ENCODE assay signal across 1 cellular context in the genomic region with DNA sequence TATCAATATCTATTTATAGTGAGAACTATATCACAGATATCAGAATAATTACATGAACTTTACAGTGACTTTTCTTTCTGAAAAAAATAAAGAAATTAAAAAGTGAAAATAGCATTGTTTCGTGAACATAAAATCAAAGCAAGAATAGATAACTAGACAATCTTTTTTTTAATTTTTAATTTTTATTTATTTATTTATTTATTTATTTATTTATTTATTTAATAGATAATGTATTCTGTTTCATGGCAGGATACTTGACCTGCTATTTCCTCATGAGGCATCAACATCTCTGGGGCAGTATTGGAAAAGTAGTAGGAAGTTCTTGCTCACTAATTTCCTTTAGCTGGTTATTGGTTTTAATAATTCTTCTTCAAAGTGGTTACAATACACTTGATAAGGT.
A peak's percentile ranks its signal among the peaks of the same experiment; 100 is the strongest.
TF ChIP-seq lines count a peak whose summit lies in the region.

No MANE protein-coding gene starts in this region.

TF ChIP-seq in HEK293, 187 proteins besides CTCF, POLR2A, EP300 and RAD21 (continued from another document and continues in another):
- TF ChIP-seq, protein P1, sequence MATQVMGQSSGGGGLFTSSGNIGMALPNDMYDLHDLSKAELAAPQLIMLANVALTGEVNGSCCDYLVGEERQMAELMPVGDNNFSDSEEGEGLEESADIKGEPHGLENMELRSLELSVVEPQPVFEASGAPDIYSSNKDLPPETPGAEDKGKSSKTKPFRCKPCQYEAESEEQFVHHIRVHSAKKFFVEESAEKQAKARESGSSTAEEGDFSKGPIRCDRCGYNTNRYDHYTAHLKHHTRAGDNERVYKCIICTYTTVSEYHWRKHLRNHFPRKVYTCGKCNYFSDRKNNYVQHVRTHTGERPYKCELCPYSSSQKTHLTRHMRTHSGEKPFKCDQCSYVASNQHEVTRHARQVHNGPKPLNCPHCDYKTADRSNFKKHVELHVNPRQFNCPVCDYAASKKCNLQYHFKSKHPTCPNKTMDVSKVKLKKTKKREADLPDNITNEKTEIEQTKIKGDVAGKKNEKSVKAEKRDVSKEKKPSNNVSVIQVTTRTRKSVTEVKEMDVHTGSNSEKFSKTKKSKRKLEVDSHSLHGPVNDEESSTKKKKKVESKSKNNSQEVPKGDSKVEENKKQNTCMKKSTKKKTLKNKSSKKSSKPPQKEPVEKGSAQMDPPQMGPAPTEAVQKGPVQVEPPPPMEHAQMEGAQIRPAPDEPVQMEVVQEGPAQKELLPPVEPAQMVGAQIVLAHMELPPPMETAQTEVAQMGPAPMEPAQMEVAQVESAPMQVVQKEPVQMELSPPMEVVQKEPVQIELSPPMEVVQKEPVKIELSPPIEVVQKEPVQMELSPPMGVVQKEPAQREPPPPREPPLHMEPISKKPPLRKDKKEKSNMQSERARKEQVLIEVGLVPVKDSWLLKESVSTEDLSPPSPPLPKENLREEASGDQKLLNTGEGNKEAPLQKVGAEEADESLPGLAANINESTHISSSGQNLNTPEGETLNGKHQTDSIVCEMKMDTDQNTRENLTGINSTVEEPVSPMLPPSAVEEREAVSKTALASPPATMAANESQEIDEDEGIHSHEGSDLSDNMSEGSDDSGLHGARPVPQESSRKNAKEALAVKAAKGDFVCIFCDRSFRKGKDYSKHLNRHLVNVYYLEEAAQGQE (tag by site-specific recombination; IDR thresholded peaks at IDR 0.05) = no peak
- no peak for TF ChIP-seq ZNF707 (tag by site-specific recombination; IDR thresholded peaks at IDR 0.05)
- no peak for TF ChIP-seq ZNF274 (IDR thresholded peaks at IDR 0.05; ENCODE audit: low read length)
- TF ChIP-seq ZNF274 (tag by site-specific recombination; IDR thresholded peaks at IDR 0.05; ENCODE audit: borderline replicate concordance) = no peak
- TF ChIP-seq, protein P2, sequence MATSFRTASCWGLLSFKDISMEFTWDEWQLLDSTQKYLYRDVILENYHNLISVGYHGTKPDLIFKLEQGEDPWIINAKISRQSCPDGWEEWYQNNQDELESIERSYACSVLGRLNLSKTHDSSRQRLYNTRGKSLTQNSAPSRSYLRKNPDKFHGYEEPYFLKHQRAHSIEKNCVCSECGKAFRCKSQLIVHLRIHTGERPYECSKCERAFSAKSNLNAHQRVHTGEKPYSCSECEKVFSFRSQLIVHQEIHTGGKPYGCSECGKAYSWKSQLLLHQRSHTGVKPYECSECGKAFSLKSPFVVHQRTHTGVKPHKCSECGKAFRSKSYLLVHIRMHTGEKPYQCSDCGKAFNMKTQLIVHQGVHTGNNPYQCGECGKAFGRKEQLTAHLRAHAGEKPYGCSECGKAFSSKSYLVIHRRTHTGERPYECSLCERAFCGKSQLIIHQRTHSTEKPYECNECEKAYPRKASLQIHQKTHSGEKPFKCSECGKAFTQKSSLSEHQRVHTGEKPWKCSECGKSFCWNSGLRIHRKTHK (tag by site-specific recombination; IDR thresholded peaks at IDR 0.05) = no peak
- TF ChIP-seq ZNF140 (tag by site-specific recombination; IDR thresholded peaks at IDR 0.05) = peak; percentile 23; the same call in 1 of the 2 replicates
- TF ChIP-seq, protein P3, sequence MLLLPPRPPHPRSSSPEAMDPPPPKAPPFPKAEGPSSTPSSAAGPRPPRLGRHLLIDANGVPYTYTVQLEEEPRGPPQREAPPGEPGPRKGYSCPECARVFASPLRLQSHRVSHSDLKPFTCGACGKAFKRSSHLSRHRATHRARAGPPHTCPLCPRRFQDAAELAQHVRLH (tag by site-specific recombination; IDR thresholded peaks at IDR 0.05) = no peak
- TF ChIP-seq ZNF426 (tag by site-specific recombination; IDR thresholded peaks at IDR 0.05) = peak; percentile 59
- peak; percentile 20; the same call in 1 of the 2 replicates for TF ChIP-seq ZBTB8A (tag by site-specific recombination; IDR thresholded peaks at IDR 0.05)
- TF ChIP-seq ZNF311 (tag by site-specific recombination; IDR thresholded peaks at IDR 0.05; ENCODE audit: borderline replicate concordance) = no peak
- TF ChIP-seq, protein P4, sequence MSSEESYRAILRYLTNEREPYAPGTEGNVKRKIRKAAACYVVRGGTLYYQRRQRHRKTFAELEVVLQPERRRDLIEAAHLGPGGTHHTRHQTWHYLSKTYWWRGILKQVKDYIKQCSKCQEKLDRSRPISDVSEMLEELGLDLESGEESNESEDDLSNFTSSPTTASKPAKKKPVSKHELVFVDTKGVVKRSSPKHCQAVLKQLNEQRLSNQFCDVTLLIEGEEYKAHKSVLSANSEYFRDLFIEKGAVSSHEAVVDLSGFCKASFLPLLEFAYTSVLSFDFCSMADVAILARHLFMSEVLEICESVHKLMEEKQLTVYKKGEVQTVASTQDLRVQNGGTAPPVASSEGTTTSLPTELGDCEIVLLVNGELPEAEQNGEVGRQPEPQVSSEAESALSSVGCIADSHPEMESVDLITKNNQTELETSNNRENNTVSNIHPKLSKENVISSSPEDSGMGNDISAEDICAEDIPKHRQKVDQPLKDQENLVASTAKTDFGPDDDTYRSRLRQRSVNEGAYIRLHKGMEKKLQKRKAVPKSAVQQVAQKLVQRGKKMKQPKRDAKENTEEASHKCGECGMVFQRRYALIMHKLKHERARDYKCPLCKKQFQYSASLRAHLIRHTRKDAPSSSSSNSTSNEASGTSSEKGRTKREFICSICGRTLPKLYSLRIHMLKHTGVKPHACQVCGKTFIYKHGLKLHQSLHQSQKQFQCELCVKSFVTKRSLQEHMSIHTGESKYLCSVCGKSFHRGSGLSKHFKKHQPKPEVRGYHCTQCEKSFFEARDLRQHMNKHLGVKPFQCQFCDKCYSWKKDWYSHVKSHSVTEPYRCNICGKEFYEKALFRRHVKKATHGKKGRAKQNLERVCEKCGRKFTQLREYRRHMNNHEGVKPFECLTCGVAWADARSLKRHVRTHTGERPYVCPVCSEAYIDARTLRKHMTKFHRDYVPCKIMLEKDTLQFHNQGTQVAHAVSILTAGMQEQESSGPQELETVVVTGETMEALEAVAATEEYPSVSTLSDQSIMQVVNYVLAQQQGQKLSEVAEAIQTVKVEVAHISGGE (tag by site-specific recombination; conservative IDR thresholded peaks at IDR 0.05; ENCODE audit: low read depth) = peak; percentile 47; the same call in 1 of the 2 replicates
- TF ChIP-seq ZNF600 (tag by site-specific recombination; IDR thresholded peaks at IDR 0.05) = no peak
- no peak for TF ChIP-seq ZBTB20 (tag by site-specific recombination; IDR thresholded peaks at IDR 0.05)
- TF ChIP-seq, protein P5, sequence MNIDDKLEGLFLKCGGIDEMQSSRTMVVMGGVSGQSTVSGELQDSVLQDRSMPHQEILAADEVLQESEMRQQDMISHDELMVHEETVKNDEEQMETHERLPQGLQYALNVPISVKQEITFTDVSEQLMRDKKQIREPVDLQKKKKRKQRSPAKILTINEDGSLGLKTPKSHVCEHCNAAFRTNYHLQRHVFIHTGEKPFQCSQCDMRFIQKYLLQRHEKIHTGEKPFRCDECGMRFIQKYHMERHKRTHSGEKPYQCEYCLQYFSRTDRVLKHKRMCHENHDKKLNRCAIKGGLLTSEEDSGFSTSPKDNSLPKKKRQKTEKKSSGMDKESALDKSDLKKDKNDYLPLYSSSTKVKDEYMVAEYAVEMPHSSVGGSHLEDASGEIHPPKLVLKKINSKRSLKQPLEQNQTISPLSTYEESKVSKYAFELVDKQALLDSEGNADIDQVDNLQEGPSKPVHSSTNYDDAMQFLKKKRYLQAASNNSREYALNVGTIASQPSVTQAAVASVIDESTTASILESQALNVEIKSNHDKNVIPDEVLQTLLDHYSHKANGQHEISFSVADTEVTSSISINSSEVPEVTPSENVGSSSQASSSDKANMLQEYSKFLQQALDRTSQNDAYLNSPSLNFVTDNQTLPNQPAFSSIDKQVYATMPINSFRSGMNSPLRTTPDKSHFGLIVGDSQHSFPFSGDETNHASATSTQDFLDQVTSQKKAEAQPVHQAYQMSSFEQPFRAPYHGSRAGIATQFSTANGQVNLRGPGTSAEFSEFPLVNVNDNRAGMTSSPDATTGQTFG (tag by site-specific recombination; IDR thresholded peaks at IDR 0.05; ENCODE audit: borderline replicate concordance) = no peak
- no peak for TF ChIP-seq GLIS1 (tag by site-specific recombination; IDR thresholded peaks at IDR 0.05)
- TF ChIP-seq, protein P6, sequence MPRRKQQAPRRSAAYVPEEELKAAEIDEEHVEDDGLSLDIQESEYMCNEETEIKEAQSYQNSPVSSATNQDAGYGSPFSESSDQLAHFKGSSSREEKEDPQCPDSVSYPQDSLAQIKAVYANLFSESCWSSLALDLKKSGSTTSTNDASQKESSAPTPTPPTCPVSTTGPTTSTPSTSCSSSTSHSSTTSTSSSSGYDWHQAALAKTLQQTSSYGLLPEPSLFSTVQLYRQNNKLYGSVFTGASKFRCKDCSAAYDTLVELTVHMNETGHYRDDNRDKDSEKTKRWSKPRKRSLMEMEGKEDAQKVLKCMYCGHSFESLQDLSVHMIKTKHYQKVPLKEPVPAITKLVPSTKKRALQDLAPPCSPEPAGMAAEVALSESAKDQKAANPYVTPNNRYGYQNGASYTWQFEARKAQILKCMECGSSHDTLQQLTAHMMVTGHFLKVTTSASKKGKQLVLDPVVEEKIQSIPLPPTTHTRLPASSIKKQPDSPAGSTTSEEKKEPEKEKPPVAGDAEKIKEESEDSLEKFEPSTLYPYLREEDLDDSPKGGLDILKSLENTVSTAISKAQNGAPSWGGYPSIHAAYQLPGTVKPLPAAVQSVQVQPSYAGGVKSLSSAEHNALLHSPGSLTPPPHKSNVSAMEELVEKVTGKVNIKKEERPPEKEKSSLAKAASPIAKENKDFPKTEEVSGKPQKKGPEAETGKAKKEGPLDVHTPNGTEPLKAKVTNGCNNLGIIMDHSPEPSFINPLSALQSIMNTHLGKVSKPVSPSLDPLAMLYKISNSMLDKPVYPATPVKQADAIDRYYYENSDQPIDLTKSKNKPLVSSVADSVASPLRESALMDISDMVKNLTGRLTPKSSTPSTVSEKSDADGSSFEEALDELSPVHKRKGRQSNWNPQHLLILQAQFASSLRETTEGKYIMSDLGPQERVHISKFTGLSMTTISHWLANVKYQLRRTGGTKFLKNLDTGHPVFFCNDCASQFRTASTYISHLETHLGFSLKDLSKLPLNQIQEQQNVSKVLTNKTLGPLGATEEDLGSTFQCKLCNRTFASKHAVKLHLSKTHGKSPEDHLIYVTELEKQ (tag by site-specific recombination; IDR thresholded peaks at IDR 0.05; ENCODE audit: borderline replicate concordance) = no peak
- no peak for TF ChIP-seq ZNF48 (tag by site-specific recombination; IDR thresholded peaks at IDR 0.05)
- TF ChIP-seq, protein P7, sequence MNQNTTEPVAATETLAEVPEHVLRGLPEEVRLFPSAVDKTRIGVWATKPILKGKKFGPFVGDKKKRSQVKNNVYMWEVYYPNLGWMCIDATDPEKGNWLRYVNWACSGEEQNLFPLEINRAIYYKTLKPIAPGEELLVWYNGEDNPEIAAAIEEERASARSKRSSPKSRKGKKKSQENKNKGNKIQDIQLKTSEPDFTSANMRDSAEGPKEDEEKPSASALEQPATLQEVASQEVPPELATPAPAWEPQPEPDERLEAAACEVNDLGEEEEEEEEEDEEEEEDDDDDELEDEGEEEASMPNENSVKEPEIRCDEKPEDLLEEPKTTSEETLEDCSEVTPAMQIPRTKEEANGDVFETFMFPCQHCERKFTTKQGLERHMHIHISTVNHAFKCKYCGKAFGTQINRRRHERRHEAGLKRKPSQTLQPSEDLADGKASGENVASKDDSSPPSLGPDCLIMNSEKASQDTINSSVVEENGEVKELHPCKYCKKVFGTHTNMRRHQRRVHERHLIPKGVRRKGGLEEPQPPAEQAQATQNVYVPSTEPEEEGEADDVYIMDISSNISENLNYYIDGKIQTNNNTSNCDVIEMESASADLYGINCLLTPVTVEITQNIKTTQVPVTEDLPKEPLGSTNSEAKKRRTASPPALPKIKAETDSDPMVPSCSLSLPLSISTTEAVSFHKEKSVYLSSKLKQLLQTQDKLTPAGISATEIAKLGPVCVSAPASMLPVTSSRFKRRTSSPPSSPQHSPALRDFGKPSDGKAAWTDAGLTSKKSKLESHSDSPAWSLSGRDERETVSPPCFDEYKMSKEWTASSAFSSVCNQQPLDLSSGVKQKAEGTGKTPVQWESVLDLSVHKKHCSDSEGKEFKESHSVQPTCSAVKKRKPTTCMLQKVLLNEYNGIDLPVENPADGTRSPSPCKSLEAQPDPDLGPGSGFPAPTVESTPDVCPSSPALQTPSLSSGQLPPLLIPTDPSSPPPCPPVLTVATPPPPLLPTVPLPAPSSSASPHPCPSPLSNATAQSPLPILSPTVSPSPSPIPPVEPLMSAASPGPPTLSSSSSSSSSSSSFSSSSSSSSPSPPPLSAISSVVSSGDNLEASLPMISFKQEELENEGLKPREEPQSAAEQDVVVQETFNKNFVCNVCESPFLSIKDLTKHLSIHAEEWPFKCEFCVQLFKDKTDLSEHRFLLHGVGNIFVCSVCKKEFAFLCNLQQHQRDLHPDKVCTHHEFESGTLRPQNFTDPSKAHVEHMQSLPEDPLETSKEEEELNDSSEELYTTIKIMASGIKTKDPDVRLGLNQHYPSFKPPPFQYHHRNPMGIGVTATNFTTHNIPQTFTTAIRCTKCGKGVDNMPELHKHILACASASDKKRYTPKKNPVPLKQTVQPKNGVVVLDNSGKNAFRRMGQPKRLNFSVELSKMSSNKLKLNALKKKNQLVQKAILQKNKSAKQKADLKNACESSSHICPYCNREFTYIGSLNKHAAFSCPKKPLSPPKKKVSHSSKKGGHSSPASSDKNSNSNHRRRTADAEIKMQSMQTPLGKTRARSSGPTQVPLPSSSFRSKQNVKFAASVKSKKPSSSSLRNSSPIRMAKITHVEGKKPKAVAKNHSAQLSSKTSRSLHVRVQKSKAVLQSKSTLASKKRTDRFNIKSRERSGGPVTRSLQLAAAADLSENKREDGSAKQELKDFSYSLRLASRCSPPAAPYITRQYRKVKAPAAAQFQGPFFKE (tag by site-specific recombination; IDR thresholded peaks at IDR 0.05; ENCODE audit: borderline replicate concordance) = no peak
- TF ChIP-seq ZNF175 (tag by site-specific recombination; IDR thresholded peaks at IDR 0.05) = no peak
- TF ChIP-seq, protein P8, sequence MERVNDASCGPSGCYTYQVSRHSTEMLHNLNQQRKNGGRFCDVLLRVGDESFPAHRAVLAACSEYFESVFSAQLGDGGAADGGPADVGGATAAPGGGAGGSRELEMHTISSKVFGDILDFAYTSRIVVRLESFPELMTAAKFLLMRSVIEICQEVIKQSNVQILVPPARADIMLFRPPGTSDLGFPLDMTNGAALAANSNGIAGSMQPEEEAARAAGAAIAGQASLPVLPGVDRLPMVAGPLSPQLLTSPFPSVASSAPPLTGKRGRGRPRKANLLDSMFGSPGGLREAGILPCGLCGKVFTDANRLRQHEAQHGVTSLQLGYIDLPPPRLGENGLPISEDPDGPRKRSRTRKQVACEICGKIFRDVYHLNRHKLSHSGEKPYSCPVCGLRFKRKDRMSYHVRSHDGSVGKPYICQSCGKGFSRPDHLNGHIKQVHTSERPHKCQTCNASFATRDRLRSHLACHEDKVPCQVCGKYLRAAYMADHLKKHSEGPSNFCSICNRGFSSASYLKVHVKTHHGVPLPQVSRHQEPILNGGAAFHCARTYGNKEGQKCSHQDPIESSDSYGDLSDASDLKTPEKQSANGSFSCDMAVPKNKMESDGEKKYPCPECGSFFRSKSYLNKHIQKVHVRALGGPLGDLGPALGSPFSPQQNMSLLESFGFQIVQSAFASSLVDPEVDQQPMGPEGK (tag by site-specific recombination; IDR thresholded peaks at IDR 0.05) = no peak
- TF ChIP-seq ZNF350 (tag by site-specific recombination; IDR thresholded peaks at IDR 0.05) = no peak
- peak; percentile 62; the same call in 1 of the 2 replicates for TF ChIP-seq ZNF394 (tag by site-specific recombination; IDR thresholded peaks at IDR 0.05; ENCODE audit: borderline replicate concordance)
